1 cellular context compared by ENCODE assay signal in the genomic region with DNA sequence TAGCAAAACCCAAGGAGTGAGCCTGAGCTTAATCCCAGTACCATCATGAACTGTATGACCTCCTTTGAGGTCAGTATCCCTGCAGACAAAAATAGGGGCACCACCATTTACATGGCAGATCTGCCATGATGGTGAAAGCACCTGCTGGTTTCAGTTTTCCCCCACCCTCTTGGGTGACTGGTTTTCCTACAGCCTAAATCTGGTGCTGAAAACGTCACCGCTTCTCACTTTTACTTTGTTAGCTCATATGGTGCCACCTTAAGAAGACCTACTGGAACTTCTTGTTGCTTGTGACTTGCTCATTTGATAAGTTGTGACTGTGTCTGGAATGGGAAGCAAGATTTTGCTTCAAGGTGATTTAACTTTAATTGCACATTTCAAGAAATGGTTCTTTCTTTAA.
TF ChIP-seq lines count a peak whose summit lies in the region.

No MANE protein-coding gene starts in this region.

TF ChIP-seq in HepG2, 621 proteins besides CTCF, POLR2A, EP300 and RAD21 (continued from another document):
- TF ChIP-seq, protein P1, sequence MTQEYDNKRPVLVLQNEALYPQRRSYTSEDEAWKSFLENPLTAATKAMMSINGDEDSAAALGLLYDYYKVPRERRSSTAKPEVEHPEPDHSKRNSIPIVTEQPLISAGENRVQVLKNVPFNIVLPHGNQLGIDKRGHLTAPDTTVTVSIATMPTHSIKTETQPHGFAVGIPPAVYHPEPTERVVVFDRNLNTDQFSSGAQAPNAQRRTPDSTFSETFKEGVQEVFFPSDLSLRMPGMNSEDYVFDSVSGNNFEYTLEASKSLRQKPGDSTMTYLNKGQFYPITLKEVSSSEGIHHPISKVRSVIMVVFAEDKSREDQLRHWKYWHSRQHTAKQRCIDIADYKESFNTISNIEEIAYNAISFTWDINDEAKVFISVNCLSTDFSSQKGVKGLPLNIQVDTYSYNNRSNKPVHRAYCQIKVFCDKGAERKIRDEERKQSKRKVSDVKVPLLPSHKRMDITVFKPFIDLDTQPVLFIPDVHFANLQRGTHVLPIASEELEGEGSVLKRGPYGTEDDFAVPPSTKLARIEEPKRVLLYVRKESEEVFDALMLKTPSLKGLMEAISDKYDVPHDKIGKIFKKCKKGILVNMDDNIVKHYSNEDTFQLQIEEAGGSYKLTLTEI (CRISPR knock-in tag; conservative IDR thresholded peaks at IDR 0.05) = no peak
- TF ChIP-seq ZNF569 (CRISPR knock-in tag; IDR thresholded peaks at IDR 0.05; ENCODE audit: borderline replicate concordance) (no peak), GPN1 (CRISPR knock-in tag; IDR thresholded peaks at IDR 0.05; ENCODE audit: borderline replicate concordance) (no peak), KDM5A (IDR thresholded peaks at IDR 0.05; ENCODE audit: borderline replicate concordance, low read length) (no peak), RBM39 (IDR thresholded peaks at IDR 0.05; ENCODE audit: low read depth, low read length, poor library complexity, severe bottlenecking) (no peak), RXRB (CRISPR knock-in tag; IDR thresholded peaks at IDR 0.05; ENCODE audit: borderline replicate concordance) (no peak)
- TF ChIP-seq, protein P2, sequence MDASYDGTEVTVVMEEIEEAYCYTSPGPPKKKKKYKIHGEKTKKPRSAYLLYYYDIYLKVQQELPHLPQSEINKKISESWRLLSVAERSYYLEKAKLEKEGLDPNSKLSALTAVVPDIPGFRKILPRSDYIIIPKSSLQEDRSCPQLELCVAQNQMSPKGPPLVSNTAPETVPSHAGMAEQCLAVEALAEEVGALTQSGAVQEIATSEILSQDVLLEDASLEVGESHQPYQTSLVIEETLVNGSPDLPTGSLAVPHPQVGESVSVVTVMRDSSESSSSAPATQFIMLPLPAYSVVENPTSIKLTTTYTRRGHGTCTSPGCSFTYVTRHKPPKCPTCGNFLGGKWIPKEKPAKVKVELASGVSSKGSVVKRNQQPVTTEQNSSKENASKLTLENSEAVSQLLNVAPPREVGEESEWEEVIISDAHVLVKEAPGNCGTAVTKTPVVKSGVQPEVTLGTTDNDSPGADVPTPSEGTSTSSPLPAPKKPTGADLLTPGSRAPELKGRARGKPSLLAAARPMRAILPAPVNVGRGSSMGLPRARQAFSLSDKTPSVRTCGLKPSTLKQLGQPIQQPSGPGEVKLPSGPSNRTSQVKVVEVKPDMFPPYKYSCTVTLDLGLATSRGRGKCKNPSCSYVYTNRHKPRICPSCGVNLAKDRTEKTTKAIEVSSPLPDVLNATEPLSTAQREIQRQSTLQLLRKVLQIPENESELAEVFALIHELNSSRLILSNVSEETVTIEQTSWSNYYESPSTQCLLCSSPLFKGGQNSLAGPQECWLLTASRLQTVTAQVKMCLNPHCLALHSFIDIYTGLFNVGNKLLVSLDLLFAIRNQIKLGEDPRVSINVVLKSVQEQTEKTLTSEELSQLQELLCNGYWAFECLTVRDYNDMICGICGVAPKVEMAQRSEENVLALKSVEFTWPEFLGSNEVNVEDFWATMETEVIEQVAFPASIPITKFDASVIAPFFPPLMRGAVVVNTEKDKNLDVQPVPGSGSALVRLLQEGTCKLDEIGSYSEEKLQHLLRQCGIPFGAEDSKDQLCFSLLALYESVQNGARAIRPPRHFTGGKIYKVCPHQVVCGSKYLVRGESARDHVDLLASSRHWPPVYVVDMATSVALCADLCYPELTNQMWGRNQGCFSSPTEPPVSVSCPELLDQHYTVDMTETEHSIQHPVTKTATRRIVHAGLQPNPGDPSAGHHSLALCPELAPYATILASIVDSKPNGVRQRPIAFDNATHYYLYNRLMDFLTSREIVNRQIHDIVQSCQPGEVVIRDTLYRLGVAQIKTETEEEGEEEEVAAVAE (CRISPR knock-in tag; IDR thresholded peaks at IDR 0.05; ENCODE audit: borderline replicate concordance) = no peak
